Comparison of ENCODE assay signal across 1 cellular context in genomic region chr12:56165369-56165768, GRCh38.
TF ChIP-seq lines count a peak whose summit lies in the region.

No MANE protein-coding gene starts in this region.

TF ChIP-seq in HepG2, 621 proteins besides CTCF, POLR2A, EP300 and RAD21:
- TF ChIP-seq ZNF800 (CRISPR knock-in tag; IDR thresholded peaks at IDR 0.05) (no peak), ZNF564 (CRISPR knock-in tag; IDR thresholded peaks at IDR 0.05) (no peak), PHF8 (CRISPR knock-in tag; IDR thresholded peaks at IDR 0.05) (no peak), RFX1 (IDR thresholded peaks at IDR 0.05) (no peak), MBNL3 (CRISPR knock-in tag; conservative IDR thresholded peaks at IDR 0.05) (no peak), RBFOX2 (IDR thresholded peaks at IDR 0.05; ENCODE audit: low read depth, low read length) (0 out of 2 replicates have a peak, but pooled peaks have one; percentile 24), AGO2 (optimal IDR thresholded peaks at IDR 0.05; ENCODE audit: low read depth, low read length) (peak; percentile 85), ZMYM2 (CRISPR knock-in tag; IDR thresholded peaks at IDR 0.05) (no peak), AGO1 (IDR thresholded peaks at IDR 0.05; ENCODE audit: low read depth, low read length, poor library complexity, severe bottlenecking) (peak; percentile 63), ZSCAN9 (CRISPR knock-in tag; IDR thresholded peaks at IDR 0.05; ENCODE audit: borderline replicate concordance) (no peak), CSRNP1 (CRISPR knock-in tag; IDR thresholded peaks at IDR 0.05) (no peak), ATF6 (CRISPR knock-in tag; conservative IDR thresholded peaks at IDR 0.05) (no peak)
